ENCODE assay signal across 13 cellular contexts in the genomic region with DNA sequence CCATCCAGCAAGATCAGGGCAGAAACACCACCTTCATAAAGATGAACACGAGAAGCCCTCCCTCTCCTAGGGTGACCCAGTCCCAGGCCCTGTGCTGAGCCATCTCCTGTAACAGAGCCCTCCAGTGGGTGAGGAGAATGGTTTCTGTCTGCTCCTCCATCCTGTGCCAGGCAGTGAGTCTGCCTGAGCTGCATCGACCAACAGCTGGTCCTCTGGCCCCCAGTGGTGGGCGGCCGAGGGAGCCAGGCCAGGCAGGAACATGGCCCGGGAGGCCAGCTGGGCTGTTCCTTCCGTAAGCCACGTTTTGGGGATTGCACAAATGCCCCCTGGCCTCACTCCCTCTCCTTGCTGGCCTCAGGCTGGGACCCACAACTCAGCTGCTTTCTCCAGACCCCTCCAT.
DNase-seq lines count a peak whose midpoint lies in the region; ATAC-seq, FAIRE-seq and TF ChIP-seq lines count a peak whose summit lies in the region.
"Had no signal": no experiment of that assay in that cellular context is flagged by ENCODE, and none has a peak within 500 bp of the region (broad histone marks: within the 10 kb centered on the region; RNA-seq: fewer than 3 reads in every experiment).

No MANE protein-coding gene starts in this region.

- FAIRE-seq in K562 (lab: Jason Lieb, UNC) = no peak

- 80% methylated on average over 3 of the region's 7 CpGs for WGBS in K562 (ENCODE audit: insufficient coverage, low coverage, missing lambda C conversion rate)

- no TSS peak for BruUV-seq in K562 (replicated peaks; lab: Mats Ljungman, UMichigan)

- TF ChIP-seq RAD21 in K562 (CRISPR knock-in tag; conservative IDR thresholded peaks at IDR 0.05 in 1 of 2, IDR thresholded peaks at IDR 0.05 in 1 of 2) = no peak

- POLR2A ChIA-PET in K562 (lab: Yijun Ruan, JAX) = interaction anchor here (0.7 to 0.8 kb wide), 2 partner anchors 12 to 233 kb away, joined by 3 read pairs; no protein-coding TSS in a partner anchor

- H3K4me1 ChIP-seq in K562 (replicated peaks in 1 of 2; ENCODE audit: control insufficient read depth in 2 of 2, insufficient read depth in 2 of 2, low read length in 2 of 2) = peaks cover 0 to 11% of the 10 kb centered on the region in 2 experiments; a peak in 2 of 5 replicates
- peaks cover 31 to 57% of the 10 kb centered on the region in 2 donors for H3K4me1 ChIP-seq in gastrocnemius medialis

- no peak overlapping the region for H3K27ac ChIP-seq in K562 (ENCODE audit: extremely low read depth, low read depth, low read length)
- peak overlapping the region in 3 of 4 donors; percentile 22 to 73 (median 71) for H3K27ac ChIP-seq in gastrocnemius medialis
- H3K27ac ChIP-seq: PC-9, SK-N-MC had no signal

- H3K4me3 ChIP-seq in K562 = no peak overlapping the region
- no peak overlapping the region for H3K4me3 ChIP-seq in gastrocnemius medialis
- H3K4me3 ChIP-seq: PC-9, SK-N-MC had no signal

- peak; percentile 25 for DNase-seq in NCI-H69 (lab: John Stamatoyannopoulos, UW)
- no peak for DNase-seq in K562 (ENCODE audit: extremely low read depth in 1 of 4, low spot score in 3 of 4)
- peak; percentile 26 for DNase-seq in myocyte (ENCODE audit: low read depth)
- no peak for DNase-seq in gastrocnemius medialis
- no peak for DNase-seq in nucleus accumbens (lab: John Stamatoyannopoulos, UW)
- DNase-seq: CD4-positive, CD25-positive, alpha-beta regulatory T cell; KG1; NCI-H1417 treated with DMSO at 0.1 percent for 48 hours; NCI-H1930; PC-9 had no signal

- CTCF ChIA-PET in K562 (lab: Yijun Ruan, JAX; ENCODE audit: low intra/inter-chr PET ratio) = no interaction called here

- H3K79me2 ChIP-seq in K562 (ENCODE audit: control insufficient read depth, insufficient read depth, low read length) = peaks cover 82% of the 10 kb centered on the region

- ATAC-seq in K562 (no peak), gastrocnemius medialis (no peak), GM19023 (IDR thresholded peaks at IDR 0.05; ENCODE audit: unreplicated experiment) (no peak), HG03457 (IDR thresholded peaks at IDR 0.05; ENCODE audit: unreplicated experiment) (no peak)

- H3K9me3 ChIP-seq in K562 (replicated peaks; ENCODE audit: control insufficient read depth, insufficient read depth, low read depth, low read length) (no peaks in the 10 kb centered on the region), gastrocnemius medialis (no peaks in the 10 kb centered on the region)

- in situ Hi-C loops in K562 (cut with MboI) (no loop called here), gastrocnemius medialis (cut with MboI; ENCODE audit: low sequenced_read_pairs in 4 of 4) (no loop called here)

- TF ChIP-seq EP300 in K562 (IDR thresholded peaks at IDR 0.05; ENCODE audit: low read length) = no peak

- H3K36me3 ChIP-seq in K562 (ENCODE audit: control insufficient read depth, insufficient read depth, low read length) = peaks cover 7% of the 10 kb centered on the region; the same call in 2 of the 3 replicates
- no peaks in the 10 kb centered on the region for H3K36me3 ChIP-seq in gastrocnemius medialis

- TF ChIP-seq CTCF in K562 (IDR thresholded peaks at IDR 0.05 in 2 of 3, conservative IDR thresholded peaks at IDR 0.05 in 1 of 3; ENCODE audit: insufficient read depth in 2 of 3, low read depth in 1 of 3, low read length in 3 of 3) (no peak), gastrocnemius medialis (IDR thresholded peaks at IDR 0.05 in 4 of 5, conservative IDR thresholded peaks at IDR 0.05 in 1 of 5) (no peak)

- H2AFZ ChIP-seq in K562 (ENCODE audit: low read depth, low read length) = no peak overlapping the region
- H2AFZ ChIP-seq: PC-9 had no signal

- H3K4me2 ChIP-seq in K562 (ENCODE audit: insufficient read depth, low read length) = no peak overlapping the region
- H3K4me2 ChIP-seq: PC-9 had no signal

- H3K27me3 ChIP-seq in K562 (ENCODE audit: control insufficient read depth in 2 of 2, insufficient read depth in 2 of 2, low read length in 2 of 2) (no peaks in the 10 kb centered on the region), gastrocnemius medialis (no peaks in the 10 kb centered on the region)

- H4K20me1 ChIP-seq in K562 (replicated peaks; ENCODE audit: control insufficient read depth, insufficient read depth, low read length) = peaks cover 22% of the 10 kb centered on the region

- intact Hi-C loops in K562 (cut with micrococcal nuclease) = no loop called here
- intact Hi-C loops in gastrocnemius medialis (cut with DNase I; ENCODE audit: low total_unique reads) = no loop called here

- TF ChIP-seq POLR2A in K562 (conservative IDR thresholded peaks at IDR 0.05) (no peak), gastrocnemius medialis (IDR thresholded peaks at IDR 0.05) (no peak)

- H3K9me1 ChIP-seq in K562 (ENCODE audit: control insufficient read depth, insufficient read depth, low read length) = peaks cover 12% of the 10 kb centered on the region

- H3K9ac ChIP-seq in K562 (ENCODE audit: insufficient read depth in 1 of 2, low read depth in 2 of 2, low read length in 2 of 2) = no peak overlapping the region

TF ChIP-seq in K562, 482 proteins besides CTCF, POLR2A, EP300 and RAD21:
- TF ChIP-seq POLR2G (IDR thresholded peaks at IDR 0.05; ENCODE audit: low read depth, low read length) (peak; percentile 39; the same call in 1 of the 2 replicates), LARP7 (IDR thresholded peaks at IDR 0.05) (no peak)

Comparison
In these comparisons a context has a peak if more than half of its experiments do, and no peak if none do; other contexts are left out.
1. DNase-seq: peak in NCI-H69 (single experiment) and myocyte (single experiment); none in K562 (0 of 4), gastrocnemius medialis (0 of 2) and nucleus accumbens (0 of 56).